ENCODE assay signal across 1 cellular context in genomic region chr1:156691665-156692408, GRCh38.
TF ChIP-seq lines count a peak whose summit lies in the region.

No MANE protein-coding gene starts in this region.

TF ChIP-seq in HEK293, 187 proteins besides CTCF, POLR2A, EP300 and RAD21 (continued from another document):
- TF ChIP-seq GLIS2 (tag by site-specific recombination; IDR thresholded peaks at IDR 0.05) (peak; percentile 45; the same call in 1 of the 2 replicates), ZSCAN16 (tag by site-specific recombination; IDR thresholded peaks at IDR 0.05) (no peak), ZNF600 (tag by site-specific recombination; IDR thresholded peaks at IDR 0.05) (peak; percentile 91), ZIC2 (tag by site-specific recombination; IDR thresholded peaks at IDR 0.05) (peak; percentile 74), GLIS1 (tag by site-specific recombination; IDR thresholded peaks at IDR 0.05) (peak; percentile 33; the same call in 1 of the 2 replicates), PRDM2 (tag by site-specific recombination; IDR thresholded peaks at IDR 0.05; ENCODE audit: borderline replicate concordance) (no peak), ZNF341 (tag by site-specific recombination; IDR thresholded peaks at IDR 0.05; ENCODE audit: low read depth) (peak; percentile 64), EGR2 (tag by site-specific recombination; IDR thresholded peaks at IDR 0.05; ENCODE audit: low read depth) (peak; percentile 96), ZNF394 (tag by site-specific recombination; IDR thresholded peaks at IDR 0.05; ENCODE audit: borderline replicate concordance) (peak; percentile 20; the same call in 1 of the 2 replicates), ZNF23 (tag by site-specific recombination; IDR thresholded peaks at IDR 0.05; ENCODE audit: borderline replicate concordance) (no peak)
